Comparison of ENCODE assay signal across 17 cellular contexts in genomic region chr5:95953026-95953425, GRCh38.
"Had no signal": no experiment of that assay in that cellular context is flagged by ENCODE, and none has a peak within 500 bp of the region (broad histone marks: within the 10 kb centered on the region; RNA-seq: fewer than 3 reads in every experiment).

No MANE protein-coding gene starts in this region.

- H3K9me3 ChIP-seq: adrenal gland, esophagus squamous epithelium, left ventricle myocardium inferior, mucosa of descending colon had no signal

- H3K27ac ChIP-seq: adrenal gland, foreskin keratinocyte, left ventricle myocardium inferior, parathyroid adenoma had no signal

- H3K9ac ChIP-seq: parathyroid adenoma had no signal

- H3K4me3 ChIP-seq: adrenal gland, esophagus squamous epithelium, left ventricle myocardium inferior, mucosa of descending colon had no signal

- H3K27me3 Mint-ChIP-seq: activated CD4-positive, alpha-beta T cell treated with anti-CD3 and anti-CD28 coated beads, Interleukin-2, amount 10 ng/mL, durations not matched to agents 7 days and 5 days; activated naive CD4-positive, alpha-beta T cell treated with anti-CD3 and anti-CD28 coated beads, Interleukin-2, amount 10 ng/mL, durations not matched to agents 7 days and 5 days; memory B cell; naive thymus-derived CD4-positive, alpha-beta T cell; type B pancreatic cell had no signal

- H3K36me3 ChIP-seq: adrenal gland, esophagus squamous epithelium, left ventricle myocardium inferior had no signal

- H3K4me3 Mint-ChIP-seq: activated CD4-positive, alpha-beta T cell treated with anti-CD3 and anti-CD28 coated beads, Interleukin-2, amount 10 ng/mL, durations not matched to agents 7 days and 5 days; activated naive CD4-positive, alpha-beta T cell treated with anti-CD3 and anti-CD28 coated beads, Interleukin-2, amount 10 ng/mL, durations not matched to agents 7 days and 5 days; memory B cell; naive thymus-derived CD4-positive, alpha-beta T cell; stimulated activated effector memory CD8-positive, alpha-beta T cell treated with anti-CD3 and anti-CD28 coated beads, Interleukin-12 subunit alpha, Interleukin-12 subunit beta, amount 100 ng/mL, for 72 hours; type B pancreatic cell had no signal

- ATAC-seq: foreskin keratinocyte; mucosa of descending colon; naive thymus-derived CD4-positive, alpha-beta T cell; stimulated activated effector memory CD8-positive, alpha-beta T cell treated with anti-CD3 and anti-CD28 coated beads, Interleukin-12 subunit alpha, Interleukin-12 subunit beta, amount 100 ng/mL, for 72 hours had no signal

- H3K9me3 Mint-ChIP-seq: activated naive CD4-positive, alpha-beta T cell treated with anti-CD3 and anti-CD28 coated beads, Interleukin-2, amount 10 ng/mL, durations not matched to agents 7 days and 5 days; stimulated activated effector memory CD8-positive, alpha-beta T cell treated with anti-CD3 and anti-CD28 coated beads, Interleukin-12 subunit alpha, Interleukin-12 subunit beta, amount 100 ng/mL, for 72 hours had no signal

- DNase-seq: activated CD4-positive, alpha-beta T cell treated with anti-CD3 and anti-CD28 coated beads, Interleukin-2, amount 10 ng/mL, durations not matched to agents 7 days and 5 days; activated CD4-positive, CD25-positive, alpha-beta regulatory T cell; activated CD8-positive, alpha-beta memory T cell treated with anti-CD3 and anti-CD28 coated beads, Interleukin-2, amount 50 U/mL, for 48 hours; activated naive CD4-positive, alpha-beta T cell treated with anti-CD3 and anti-CD28 coated beads, Interleukin-2, amount 10 ng/mL, durations not matched to agents 7 days and 5 days; adrenal gland; esophagus squamous epithelium; foreskin keratinocyte; left ventricle myocardium inferior; mucosa of descending colon; naive thymus-derived CD4-positive, alpha-beta T cell; substantia nigra; T-helper 2 cell had no signal

- H2AFZ ChIP-seq: parathyroid adenoma had no signal

- H3K27ac Mint-ChIP-seq: activated CD4-positive, alpha-beta T cell treated with anti-CD3 and anti-CD28 coated beads, Interleukin-2, amount 10 ng/mL, durations not matched to agents 7 days and 5 days; activated naive CD4-positive, alpha-beta T cell treated with anti-CD3 and anti-CD28 coated beads, Interleukin-2, amount 10 ng/mL, durations not matched to agents 7 days and 5 days; activated T-helper 2 cell treated with anti-CD3 and anti-CD28 coated beads, Interferon-gamma antibody, Interleukin-2, Interleukin-4, amounts not matched to agents 10 μg/mL and 5 μg/mL and 100 μg/mL, durations not matched to agents 14 hours and 24 hours and 36 hours; memory B cell; naive thymus-derived CD4-positive, alpha-beta T cell; stimulated activated effector memory CD8-positive, alpha-beta T cell treated with anti-CD3 and anti-CD28 coated beads, Interleukin-12 subunit alpha, Interleukin-12 subunit beta, amount 100 ng/mL, for 72 hours; type B pancreatic cell had no signal

- H3K27me3 ChIP-seq: adrenal gland, esophagus squamous epithelium, foreskin keratinocyte had no signal
